23 cellular contexts compared by ENCODE assay signal in genomic region chr10:130739757-130740145, GRCh38.
"Had no signal": no experiment of that assay in that cellular context is flagged by ENCODE, and none has a peak within 500 bp of the region (broad histone marks: within the 10 kb centered on the region; RNA-seq: fewer than 3 reads in every experiment).

No MANE protein-coding gene starts in this region.

- H3K9me3 Mint-ChIP-seq: neural crest cell; stimulated activated memory B cell treated with anti-CD40 and anti-IgM and Interleukin-4, amounts not matched to agents 10 μg/mL and 1 μg/mL and 100 μg/mL, for 72 hours had no signal

- DNase-seq: central memory CD4-positive, alpha-beta T cell; effector memory CD4-positive, alpha-beta T cell; esophagus squamous epithelium; foreskin fibroblast; immature natural killer cell; left cardiac atrium; left ventricle myocardium superior; mesenchymal stem cell; naive B cell; nucleus accumbens; right cardiac atrium; stimulated activated CD4-positive, alpha-beta T cell treated with anti-CD3 and anti-CD28 coated beads, Interleukin-15, amount 100 ng/mL, for 24 hours; stimulated activated CD4-positive, alpha-beta T cell treated with anti-CD3 and anti-CD28 coated beads, Interleukin-1b, Interleukin-23, amount 100 ng/mL, for 48 hours; stimulated activated CD4-positive, alpha-beta T cell treated with anti-CD3 and anti-CD28 coated beads, Interleukin-4, amount 100 ng/mL, for 24 hours had no signal

- H3K27ac ChIP-seq: breast epithelium, epithelial cell of prostate, esophagus squamous epithelium, gastroesophageal sphincter, ovary, tibial artery had no signal

- H3K4me1 ChIP-seq: breast epithelium, esophagus squamous epithelium, gastroesophageal sphincter, tibial artery had no signal

- H3K36me3 ChIP-seq: breast epithelium, esophagus squamous epithelium, gastroesophageal sphincter, ovary, tibial artery had no signal

- H3K9me3 ChIP-seq: breast epithelium, esophagus squamous epithelium, gastroesophageal sphincter, ovary, tibial artery had no signal

- H3K27me3 Mint-ChIP-seq: stimulated activated memory B cell treated with anti-CD40 and anti-IgM and Interleukin-4, amounts not matched to agents 10 μg/mL and 1 μg/mL and 100 μg/mL, for 72 hours had no signal

- ATAC-seq: gastroesophageal sphincter; left cardiac atrium; left ventricle myocardium superior; right cardiac atrium; stimulated activated memory B cell treated with anti-CD40 and anti-IgM and Interleukin-4, amounts not matched to agents 10 μg/mL and 1 μg/mL and 100 μg/mL, for 72 hours had no signal

- H3K4me3 Mint-ChIP-seq: immature natural killer cell; naive B cell; neural crest cell; stimulated activated memory B cell treated with anti-CD40 and anti-IgM and Interleukin-4, amounts not matched to agents 10 μg/mL and 1 μg/mL and 100 μg/mL, for 72 hours had no signal

- H3K27me3 ChIP-seq: esophagus squamous epithelium, ovary had no signal

- H3K36me3 Mint-ChIP-seq: immature natural killer cell; naive B cell; stimulated activated memory B cell treated with anti-CD40 and anti-IgM and Interleukin-4, amounts not matched to agents 10 μg/mL and 1 μg/mL and 100 μg/mL, for 72 hours had no signal

- H3K27ac Mint-ChIP-seq: immature natural killer cell; progenitor cell of endocrine pancreas; stimulated activated memory B cell treated with anti-CD40 and anti-IgM and Interleukin-4, amounts not matched to agents 10 μg/mL and 1 μg/mL and 100 μg/mL, for 72 hours had no signal

- H3K4me1 Mint-ChIP-seq: immature natural killer cell; naive B cell; stimulated activated memory B cell treated with anti-CD40 and anti-IgM and Interleukin-4, amounts not matched to agents 10 μg/mL and 1 μg/mL and 100 μg/mL, for 72 hours had no signal

- H3K4me3 ChIP-seq: breast epithelium, esophagus squamous epithelium, gastroesophageal sphincter, lung, ovary, tibial artery had no signal
